Comparison of ENCODE assay signal across 8 cellular contexts in the genomic region with DNA sequence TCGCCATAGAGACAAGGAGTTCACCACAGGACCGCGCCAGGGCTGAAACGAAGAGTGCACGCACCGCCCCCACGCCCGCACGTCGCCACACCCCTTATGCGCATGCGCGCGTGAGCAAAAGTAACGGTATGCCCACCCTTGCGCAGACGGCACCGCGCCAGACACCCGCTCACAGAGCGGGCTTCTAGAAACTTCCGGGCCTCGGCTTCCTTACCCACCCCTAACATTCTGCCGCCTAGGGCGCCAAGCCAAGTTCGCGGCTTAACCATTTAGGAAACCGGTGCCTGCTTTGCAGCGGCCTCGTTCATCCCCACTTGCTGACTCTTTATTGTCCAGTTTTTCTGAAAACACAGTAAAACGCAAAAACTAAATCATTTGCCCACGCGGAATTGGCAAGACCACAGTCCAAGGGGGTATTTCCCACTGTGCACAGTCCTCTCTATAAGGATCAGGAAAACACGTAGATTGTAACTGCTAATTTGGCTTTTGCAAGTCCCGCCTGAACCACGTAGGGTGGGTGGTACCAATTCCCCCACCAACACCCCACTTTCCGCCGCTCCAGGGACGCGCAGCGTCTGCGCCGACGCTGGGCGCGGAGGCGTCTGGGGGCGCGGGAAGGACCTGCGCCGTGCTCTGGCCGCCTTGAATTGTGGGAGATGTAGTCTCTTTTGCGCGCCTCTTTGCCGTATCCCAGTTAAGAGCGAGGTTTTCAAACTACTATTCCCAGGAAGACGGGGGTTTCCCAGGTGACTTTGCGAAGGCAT. TPM values are rescaled to one million over a fixed set of nuclear protein-coding genes. Genes with fewer than 3 reads are reported as not detected.
DNase-seq lines count a peak whose midpoint lies in the region; ATAC-seq and TF ChIP-seq lines count a peak whose summit lies in the region.

FBXO15 (minus strand) TSS at position 56 of the 764 bp plus-strand sequence; CDS start at position 7, 49 bp downstream.
A gene with protein sequence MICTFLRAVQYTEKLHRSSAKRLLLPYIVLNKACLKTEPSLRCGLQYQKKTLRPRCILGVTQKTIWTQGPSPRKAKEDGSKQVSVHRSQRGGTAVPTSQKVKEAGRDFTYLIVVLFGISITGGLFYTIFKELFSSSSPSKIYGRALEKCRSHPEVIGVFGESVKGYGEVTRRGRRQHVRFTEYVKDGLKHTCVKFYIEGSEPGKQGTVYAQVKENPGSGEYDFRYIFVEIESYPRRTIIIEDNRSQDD (plus strand): TSS at position 745 of the 764 bp plus-strand sequence. CDS start 286 bp downstream, outside the sequence.

- no peak within 1 kb of the TSS for H4K91ac ChIP-seq in neuronal stem cell (ENCODE audit: low read depth, low read length, poor library complexity)

- no peak for TF ChIP-seq CTCF in GM06990 (IDR thresholded peaks at IDR 0.05; ENCODE audit: insufficient read depth, low read length, poor library complexity, severe bottlenecking)
- TF ChIP-seq CTCF in NB4 (IDR thresholded peaks at IDR 0.05; ENCODE audit: low read depth, low read length), result no peak
- TF ChIP-seq CTCF in gastroesophageal sphincter (IDR thresholded peaks at IDR 0.05), result no peak

- WGBS in gastroesophageal sphincter (ENCODE audit: low coverage in 1 of 2), 2 donors, result 1% methylated on average over 27 to 39 of the region's 58 CpGs
- no CpG with 5 or more reads among the region's 58 CpGs for WGBS in neuronal stem cell (ENCODE audit: extremely low coverage in 2 of 2, insufficient read length in 2 of 2, insufficient replicate concordance in 1 of 2), 2 donors

- peak; percentile 85 for ATAC-seq in HG02571 (IDR thresholded peaks at IDR 0.05; ENCODE audit: unreplicated experiment)
- peak; percentile 96 for ATAC-seq in gastroesophageal sphincter

- TF ChIP-seq POLR2A in NB4 (IDR thresholded peaks at IDR 0.05; ENCODE audit: extremely low read depth, insufficient read length) (peak; percentile 64), gastroesophageal sphincter (IDR thresholded peaks at IDR 0.05) (peak; percentile 33 to 52)

- no peak within 1 kb of the TSS for H2BK15ac ChIP-seq in neuronal stem cell (ENCODE audit: low read length)

- peak within 1 kb of the TSS; percentile 88 to 99 (median 96) for H3K27ac ChIP-seq in gastroesophageal sphincter
- peak within 1 kb of the TSS; percentile 75 for H3K27ac ChIP-seq in neuronal stem cell (replicated peaks; ENCODE audit: low read length)
- H3K27ac ChIP-seq in subcutaneous abdominal adipose tissue (ENCODE audit: low read depth, low read length), result peak within 1 kb of the TSS; percentile 100

- H3K14ac ChIP-seq in neuronal stem cell (ENCODE audit: low read length), result no peak within 1 kb of the TSS

- H2BK12ac ChIP-seq in neuronal stem cell (ENCODE audit: low read length), result peak within 1 kb of the TSS; percentile 35

- H3K4me3 ChIP-seq in GM06990 (replicated peaks; ENCODE audit: low read depth, low read length), result peak within 1 kb of the TSS; percentile 83
- peak within 1 kb of the TSS; percentile 100 for H3K4me3 ChIP-seq in NB4 (ENCODE audit: low read depth, low read length)
- H3K4me3 ChIP-seq in gastroesophageal sphincter, result peak within 1 kb of the TSS; percentile 64 to 98
- peak within 1 kb of the TSS; percentile 85 to 97 for H3K4me3 ChIP-seq in neuronal stem cell (ENCODE audit: low read length in 2 of 2)
- peak within 1 kb of the TSS; percentile 77 to 100 (median 98) for H3K4me3 ChIP-seq in subcutaneous abdominal adipose tissue (ENCODE audit: low read depth in 1 of 5, low read length in 5 of 5)

- H3K4me1 ChIP-seq in gastroesophageal sphincter (peaks cover 5 to 51% (median 27%) of the 10 kb centered on the region in 3 donors), neuronal stem cell (ENCODE audit: control insufficient read depth in 2 of 2, insufficient read depth in 1 of 2, low read depth in 1 of 2, low read length in 2 of 2) (peaks cover 8 to 17% of the 10 kb centered on the region in 2 donors), subcutaneous abdominal adipose tissue (ENCODE audit: control insufficient read depth in 5 of 5, insufficient read depth in 5 of 5, low read length in 5 of 5) (peaks cover 0 to 40% (median 28%) of the 10 kb centered on the region in 5 donors)

- peak within 1 kb of the TSS; percentile 14 for H2AK5ac ChIP-seq in neuronal stem cell (ENCODE audit: low read depth, low read length)

- H4K8ac ChIP-seq in neuronal stem cell (ENCODE audit: low read depth, low read length), result no peak within 1 kb of the TSS

- no peak within 1 kb of the TSS for H2BK5ac ChIP-seq in neuronal stem cell (ENCODE audit: low read length)

- peak within 1 kb of the TSS; percentile 91 for H2AFZ ChIP-seq in neuronal stem cell (ENCODE audit: low read length)

- H3K36me3 ChIP-seq in GM06990 (ENCODE audit: control insufficient read depth, insufficient read depth, low read length) (peaks cover 4% of the 10 kb centered on the region), gastroesophageal sphincter (peaks cover 0 to 24% of the 10 kb centered on the region in 2 donors), neuronal stem cell (replicated peaks in 1 of 2; ENCODE audit: control insufficient read depth in 2 of 2, insufficient read depth in 2 of 2, low read length in 2 of 2) (peaks cover 2 to 28% of the 10 kb centered on the region in 2 donors), subcutaneous abdominal adipose tissue (ENCODE audit: control insufficient read depth in 5 of 5, insufficient read depth in 5 of 5, low read length in 5 of 5) (peaks cover 0 to 10% (median 3%) of the 10 kb centered on the region in 5 donors)

- DNase-seq in GM06990 (ENCODE audit: extremely low read depth, insufficient read length), result peak; percentile 98
- peak; percentile 97 for DNase-seq in NB4 (ENCODE audit: low read depth)
- DNase-seq in SK-N-DZ (ENCODE audit: low spot score), result peak; percentile 96
- peak; percentile 95 for DNase-seq in activated naive CD4-positive, alpha-beta T cell treated with anti-CD3 and anti-CD28 coated beads, Interleukin-2, amount 50 U/mL, for 16 hours
- peak; percentile 94 for DNase-seq in neuronal stem cell (ENCODE audit: low spot score)

- no peak for TF ChIP-seq EP300 in gastroesophageal sphincter (IDR thresholded peaks at IDR 0.05)

- H3K9me3 ChIP-seq in gastroesophageal sphincter (no peaks in the 10 kb centered on the region), neuronal stem cell (replicated peaks in 1 of 2; ENCODE audit: control insufficient read depth in 2 of 2, insufficient read depth in 1 of 2, low read depth in 1 of 2, low read length in 2 of 2) (no peaks in the 10 kb centered on the region), subcutaneous abdominal adipose tissue (ENCODE audit: control insufficient read depth in 5 of 5, low read length in 5 of 5) (no peaks in the 10 kb centered on the region)

- H2BK120ac ChIP-seq in neuronal stem cell (ENCODE audit: low read depth, low read length), result no peak within 1 kb of the TSS

- H3K18ac ChIP-seq in neuronal stem cell (ENCODE audit: low read length), result peak within 1 kb of the TSS; percentile 78

- no peak within 1 kb of the TSS for H3K23ac ChIP-seq in neuronal stem cell (ENCODE audit: low read depth, low read length, poor library complexity)

- H3K79me1 ChIP-seq in neuronal stem cell (ENCODE audit: low read depth, low read length), result peaks cover 2% of the 10 kb centered on the region

- H3K4ac ChIP-seq in neuronal stem cell (ENCODE audit: low read length), result no peak within 1 kb of the TSS

- peak within 1 kb of the TSS; percentile 88 for H3K4me2 ChIP-seq in neuronal stem cell (ENCODE audit: insufficient read depth, low read length, poor library complexity, severe bottlenecking)

- H3K9ac ChIP-seq in neuronal stem cell (ENCODE audit: low read depth, low read length, poor library complexity), result peak within 1 kb of the TSS; percentile 80
- H3K9ac ChIP-seq in subcutaneous abdominal adipose tissue (ENCODE audit: low read length in 5 of 5), result peak within 1 kb of the TSS; percentile 85 to 99 (median 95)

- no peaks in the 10 kb centered on the region for H3K27me3 ChIP-seq in GM06990 (replicated peaks; ENCODE audit: control insufficient read depth, insufficient read depth, low read length)
- no peaks in the 10 kb centered on the region for H3K27me3 ChIP-seq in gastroesophageal sphincter
- no peaks in the 10 kb centered on the region for H3K27me3 ChIP-seq in neuronal stem cell (ENCODE audit: control insufficient read depth in 3 of 3, insufficient read depth in 3 of 3, low read depth in 1 of 3, low read length in 3 of 3)
- H3K27me3 ChIP-seq in subcutaneous abdominal adipose tissue (ENCODE audit: control insufficient read depth in 5 of 5, insufficient read depth in 4 of 5, low read length in 5 of 5), result no peaks in the 10 kb centered on the region

RNA-seq across cellular contexts. Expression of gene FBXO15, which starts in this region (rescaled TPM):
- 2.4 and 2.8 TPM in 2 replicates for polyA plus RNA-seq in SK-N-DZ (2014; cell fraction: cytosol; rRNA removed)
- polyA plus RNA-seq in SK-N-DZ (2014; cell fraction: nucleus; rRNA removed), result 1.8 and 3.6 TPM in 2 replicates
- total RNA-seq in gastroesophageal sphincter, result under 1 TPM in 1 of 4 donors, not detected in 3; 0.27 TPM
- 2.6 TPM for polyA plus RNA-seq in neuronal stem cell (2013, experiment 1 of 2)
- polyA plus RNA-seq in neuronal stem cell (2013, experiment 2 of 2), result 2.5 TPM

RNA-seq across cellular contexts. Expression of the second gene that starts in this region (rescaled TPM):
- 31.7 and 34.6 TPM in 2 replicates for polyA plus RNA-seq in SK-N-DZ (2014; cell fraction: cytosol; rRNA removed)
- 61.2 and 119 TPM in 2 replicates for polyA plus RNA-seq in SK-N-DZ (2014; cell fraction: nucleus; rRNA removed)
- total RNA-seq in gastroesophageal sphincter, result 10 to 100 TPM; 32.7 to 38.3 (median 35.5) TPM
- 17.2 TPM for polyA plus RNA-seq in neuronal stem cell (2013, experiment 1 of 2)
- 18.9 TPM for polyA plus RNA-seq in neuronal stem cell (2013, experiment 2 of 2)

Comparison
In these comparisons a context has a peak if more than half of its experiments do, and no peak if none do; other contexts are left out.
1. Peak in every context shown above with its lines: DNase-seq, ATAC-seq, H3K4me3 ChIP-seq and H3K27ac ChIP-seq.